In genomic region chr2:239719791-239720410, GRCh38 we compare ENCODE assay signal across 14 cellular contexts.
"Had no signal": no experiment of that assay in that cellular context is flagged by ENCODE, and none has a peak within 500 bp of the region (broad histone marks: within the 10 kb centered on the region; RNA-seq: fewer than 3 reads in every experiment).

No MANE protein-coding gene starts in this region.

- ATAC-seq: activated naive CD4-positive, alpha-beta T cell treated with anti-CD3 and anti-CD28 coated beads, Interleukin-2, amount 50 U/mL, for 72 hours; activated T-cell treated with anti-CD3 and anti-CD28 coated beads, Interleukin-2, amount 50 U/mL, for 72 hours; left cardiac atrium; lower lobe of right lung had no signal

- H3K4me1 Mint-ChIP-seq: endodermal cell had no signal

- H3K27ac Mint-ChIP-seq: activated naive CD4-positive, alpha-beta T cell treated with anti-CD3 and anti-CD28 coated beads, Interleukin-2, amount 50 U/mL, for 72 hours; activated T-cell treated with anti-CD3 and anti-CD28 coated beads, Interleukin-2, amount 50 U/mL, for 72 hours; endodermal cell; nephron had no signal

- DNase-seq: activated CD4-positive, alpha-beta T cell treated with anti-CD3 and anti-CD28 coated beads, Interleukin-2, amount 50 U/mL, for 4 hours; activated gamma-delta T cell treated with Interleukin-2 at 50 U/mL for 16 hours; activated T-cell treated with anti-CD3 and anti-CD28 coated beads, Interleukin-2, amount 50 U/mL, for 72 hours; amniotic stem cell; foreskin fibroblast; left cardiac atrium; occipital lobe; stimulated activated CD8-positive, alpha-beta memory T cell treated with anti-CD3 and anti-CD28 coated beads, Interleukin-4, amount 100 ng/mL, for 48 hours; stimulated activated naive CD4-positive, alpha-beta T cell; thyroid gland had no signal

- H3K4me3 Mint-ChIP-seq: activated T-cell treated with anti-CD3 and anti-CD28 coated beads, Interleukin-2, amount 50 U/mL, for 72 hours; endodermal cell; nephron had no signal
